8 cellular contexts compared by ENCODE assay signal in genomic region chr4:26583865-26584652, GRCh38. TPM values are rescaled to one million over a fixed set of nuclear protein-coding genes. Genes with fewer than 3 reads are reported as not detected.
DNase-seq lines count a peak whose midpoint lies in the region; ATAC-seq, FAIRE-seq and TF ChIP-seq lines count a peak whose summit lies in the region.

Gene TBC1D19, plus strand, starts transcription at chr4:26584084. Its CDS starts 110 bp downstream, at chr4:26584194.

- peaks cover 7% of the 10 kb centered on the region for H3K36me3 Mint-ChIP-seq in dendritic cell treated with granulocyte-macrophage colony-stimulating factor and Interleukin-4, amounts not matched to agents 40 ng/mL and 50 ng/mL, for 4 days (ENCODE audit: low read depth)

- no peak within 1 kb of the TSS for H3K27ac ChIP-seq in HepG2 (ENCODE audit: extremely low read length, insufficient read depth, low read length)

- H3K27me3 Mint-ChIP-seq in dendritic cell treated with granulocyte-macrophage colony-stimulating factor and Interleukin-4, amounts not matched to agents 40 ng/mL and 50 ng/mL, for 4 days: no peaks in the 10 kb centered on the region

- H3K36me3 ChIP-seq in HepG2 (replicated peaks in 1 of 2; ENCODE audit: control insufficient read depth in 1 of 2, insufficient read depth in 2 of 2, low read length in 2 of 2): no peaks in the 10 kb centered on the region

- no peaks in the 10 kb centered on the region for H3K27me3 ChIP-seq in HepG2 (ENCODE audit: control insufficient read depth in 1 of 2, insufficient read depth in 2 of 2, low read length in 2 of 2)

- peak within 1 kb of the TSS; percentile 95 for H3K4me3 Mint-ChIP-seq in dendritic cell treated with granulocyte-macrophage colony-stimulating factor and Interleukin-4, amounts not matched to agents 40 ng/mL and 50 ng/mL, for 4 days

- no peaks in the 10 kb centered on the region for H4K20me1 ChIP-seq in HepG2 (ENCODE audit: insufficient read depth, low read length)

- peaks cover 19% of the 10 kb centered on the region for H3K4me1 Mint-ChIP-seq in dendritic cell treated with granulocyte-macrophage colony-stimulating factor and Interleukin-4, amounts not matched to agents 40 ng/mL and 50 ng/mL, for 4 days (ENCODE audit: low read depth)

- H3K27ac Mint-ChIP-seq in dendritic cell treated with granulocyte-macrophage colony-stimulating factor and Interleukin-4, amounts not matched to agents 40 ng/mL and 50 ng/mL, for 4 days: peak within 1 kb of the TSS; percentile 88

- peak; percentile 83 for FAIRE-seq in HepG2 (lab: Jason Lieb, UNC)

- TSS peak; percentile 69 for BruUV-seq in HepG2 (replicated peaks; lab: Mats Ljungman, UMichigan)

- H3K4me1 ChIP-seq in HepG2 (ENCODE audit: insufficient read depth, low read length): peaks cover 13% of the 10 kb centered on the region

- peak within 1 kb of the TSS; percentile 76 for H3K4me2 ChIP-seq in HepG2 (ENCODE audit: low read depth, low read length)

- intact Hi-C loops in dendritic cell treated with granulocyte-macrophage colony-stimulating factor and Interleukin-4, amounts not matched to agents 40 ng/mL and 50 ng/mL, for 4 days (cut with micrococcal nuclease): no loop called here
- intact Hi-C loops in HepG2 (cut with micrococcal nuclease; ENCODE audit: unreplicated experiment): loop anchor here (1.0 to 2.0 kb wide), 2 partner anchors 41 to 426 kb away; no protein-coding TSS in a partner anchor

- CTCF ChIA-PET in HepG2 (lab: Yijun Ruan, JAX; ENCODE audit: low intra/inter-chr PET ratio, low total read pairs): no interaction called here

- TF ChIP-seq POLR2A in HepG2 (IDR thresholded peaks at IDR 0.05; ENCODE audit: insufficient read depth in 1 of 2, low read depth in 2 of 2, low read length in 2 of 2): peak in 1 of 2 experiments; percentile 32; a peak in 1 of 4 replicates

- in situ Hi-C loops in HepG2 (cut with HindIII; ENCODE audit: extremely low pct_ligation_motif_present, low pct_unique_long_range_greater_than_20kb): no loop called here

- peak; percentile 43 for TF ChIP-seq CTCF in HepG2 (CRISPR knock-in tag; IDR thresholded peaks at IDR 0.05)

- peak within 1 kb of the TSS; percentile 76 to 82 (median 80) for H3K4me3 ChIP-seq in HepG2 (replicated peaks in 1 of 3; ENCODE audit: insufficient read depth in 1 of 3, low read depth in 2 of 3, low read length in 3 of 3)

- ATAC-seq in GM19351 (IDR thresholded peaks at IDR 0.05; ENCODE audit: unreplicated experiment) (peak; percentile 99), HG03520 (IDR thresholded peaks at IDR 0.05; ENCODE audit: unreplicated experiment) (peak; percentile 99), HepG2 (peak; percentile 100)

- DNase-seq in C1 segment of cervical spinal cord (lab: John Stamatoyannopoulos, UW): peak; percentile 41 to 92 (median 86)
- peak; percentile 80 for DNase-seq in NCI-H526 treated with DMSO at 0.1 percent for 48 hours (lab: John Stamatoyannopoulos, UW)
- DNase-seq in activated CD4-positive, alpha-beta T cell treated with anti-CD3 and anti-CD28 coated beads, Interleukin-2, amount 50 U/mL, for 1 hour: peak; percentile 86
- DNase-seq in HepG2 (ENCODE audit: low spot score): peak; percentile 70
- peak; percentile 87 for DNase-seq in stimulated activated CD4-positive, alpha-beta T cell treated with anti-CD3 and anti-CD28 coated beads, Interleukin-4, amount 100 ng/mL, for 1 hour

- peak; percentile 59 for TF ChIP-seq RAD21 in HepG2 (CRISPR knock-in tag; IDR thresholded peaks at IDR 0.05)

- H3K9me3 Mint-ChIP-seq in dendritic cell treated with granulocyte-macrophage colony-stimulating factor and Interleukin-4, amounts not matched to agents 40 ng/mL and 50 ng/mL, for 4 days: no peaks in the 10 kb centered on the region

- peak within 1 kb of the TSS; percentile 55 for H3K9ac ChIP-seq in HepG2 (ENCODE audit: insufficient read depth, low read depth, low read length)

- H3K79me2 ChIP-seq in HepG2 (ENCODE audit: insufficient read depth, low read length): no peaks in the 10 kb centered on the region

- H2AFZ ChIP-seq in HepG2 (ENCODE audit: low read length): peak within 1 kb of the TSS; percentile 99

- no peaks in the 10 kb centered on the region for H3K9me3 ChIP-seq in HepG2 (ENCODE audit: low read length)

- POLR2A ChIA-PET in HepG2 (lab: Yijun Ruan, JAX): interaction anchor here (0.5 to 1.4 kb wide), 2 partner anchors 277 to 1576 kb away, joined by 3 read pairs; partner anchors contain the start of gene STIM2

- 2% methylated on average over 23 of the region's 39 CpGs for WGBS in HepG2 (ENCODE audit: low lambda C conversion rate)

- TF ChIP-seq EP300 in HepG2 (IDR thresholded peaks at IDR 0.05; ENCODE audit: low read depth in 2 of 2, low read length in 2 of 2) (0 out of 4 replicates have a peak, but pooled peaks of 1 of the 2 experiments have one; percentile 21), HepG2 (CRISPR knock-in tag; IDR thresholded peaks at IDR 0.05; ENCODE audit: borderline replicate concordance) (no peak)

TF ChIP-seq in HepG2, 621 proteins besides CTCF, POLR2A, EP300 and RAD21 (continues in another document):
- no peak for TF ChIP-seq FOXK2 (IDR thresholded peaks at IDR 0.05)
- 0 out of 2 replicates have a peak, but pooled peaks have one; percentile 64 for TF ChIP-seq ZNF776 (CRISPR knock-in tag; IDR thresholded peaks at IDR 0.05)
- TF ChIP-seq ZNF720 (CRISPR knock-in tag; IDR thresholded peaks at IDR 0.05): no peak
- no peak for TF ChIP-seq MAFG (CRISPR knock-in tag; IDR thresholded peaks at IDR 0.05)
- TF ChIP-seq HDAC2 (CRISPR knock-in tag; IDR thresholded peaks at IDR 0.05): peak; percentile 84
- TF ChIP-seq AKAP8 (CRISPR knock-in tag; IDR thresholded peaks at IDR 0.05): no peak
- peak; percentile 84; the same call in 1 of the 2 replicates for TF ChIP-seq ZSCAN30 (CRISPR knock-in tag; IDR thresholded peaks at IDR 0.05)
- peak; percentile 99 for TF ChIP-seq CBX5 (CRISPR knock-in tag; IDR thresholded peaks at IDR 0.05; ENCODE audit: borderline replicate concordance)
- no peak for TF ChIP-seq ZNF549 (CRISPR knock-in tag; IDR thresholded peaks at IDR 0.05)
- no peak for TF ChIP-seq ZBTB49 (CRISPR knock-in tag; IDR thresholded peaks at IDR 0.05; ENCODE audit: borderline replicate concordance)

RNA-seq across cellular contexts. Expression of gene TBC1D19, which starts in this region (rescaled TPM):
- total RNA-seq in HepG2 (2016; rRNA removed; fragmentation: Illumina TruSeq; extraction: Trizol): 3.5 and 3.6 TPM in 2 replicates
- total RNA-seq in HepG2 (2016; cell fraction: cytosol; rRNA removed; fragmentation: Illumina TruSeq; extraction: Trizol; ENCODE audit: low read depth): 2.0 and 2.6 TPM in 2 replicates
- total RNA-seq in HepG2 (2016; cell fraction: insoluble cytoplasmic fraction; rRNA removed; fragmentation: Illumina TruSeq; extraction: Trizol): 3.5 and 3.6 TPM in 2 replicates
- total RNA-seq in HepG2 (2016; cell fraction: membrane; rRNA removed; fragmentation: Illumina TruSeq; extraction: Trizol): 1.8 and 2.2 TPM in 2 replicates
- 6.0 and 8.4 TPM in 2 replicates for total RNA-seq in HepG2 (2016; cell fraction: nucleus; rRNA removed; fragmentation: Illumina TruSeq; extraction: Trizol)
- polyA plus RNA-seq in HepG2 (2011; rRNA removed): 1.3 and 1.6 TPM in 2 replicates
- polyA plus RNA-seq in HepG2 (2011; cell fraction: cytosol; rRNA removed): 0.46 and 0.73 TPM in 2 replicates
- polyA plus RNA-seq in HepG2 (2011; cell fraction: nucleus; rRNA removed): 1.8 and 2.5 TPM in 2 replicates
- polyA plus RNA-seq in HepG2 (2012): 0.51 and 1.0 TPM in 2 replicates
- polyA plus RNA-seq in HepG2 (2016; cell fraction: cytosol; fragmentation: Illumina TruSeq; extraction: Trizol; ENCODE audit: low read depth): 0.84 and 0.85 TPM in 2 replicates
- polyA plus RNA-seq in HepG2 (2016; cell fraction: insoluble cytoplasmic fraction; fragmentation: Illumina TruSeq; extraction: Trizol; ENCODE audit: low read depth): 2.2 and 3.8 TPM in 2 replicates
- polyA plus RNA-seq in HepG2 (2016; cell fraction: membrane; fragmentation: Illumina TruSeq; extraction: Trizol; ENCODE audit: low read depth): 0.68 and 0.78 TPM in 2 replicates
- 2.7 and 3.1 TPM in 2 replicates for polyA plus RNA-seq in HepG2 (2016; cell fraction: nucleus; fragmentation: Illumina TruSeq; extraction: Trizol; ENCODE audit: insufficient read depth, low read depth)
- polyA minus RNA-seq in HepG2 (2011; rRNA and poly(A)+ RNA removed; ENCODE audit: low replicate concordance): 0.92 and 2.7 TPM in 2 replicates
- polyA minus RNA-seq in HepG2 (2011; cell fraction: cytosol; rRNA and poly(A)+ RNA removed): 0.44 and 1.6 TPM in 2 replicates
- 11.6 and 15.9 TPM in 2 replicates for polyA minus RNA-seq in HepG2 (2011; cell fraction: nucleus; rRNA and poly(A)+ RNA removed)
